32 cellular contexts compared by ENCODE assay signal in the genomic region with DNA sequence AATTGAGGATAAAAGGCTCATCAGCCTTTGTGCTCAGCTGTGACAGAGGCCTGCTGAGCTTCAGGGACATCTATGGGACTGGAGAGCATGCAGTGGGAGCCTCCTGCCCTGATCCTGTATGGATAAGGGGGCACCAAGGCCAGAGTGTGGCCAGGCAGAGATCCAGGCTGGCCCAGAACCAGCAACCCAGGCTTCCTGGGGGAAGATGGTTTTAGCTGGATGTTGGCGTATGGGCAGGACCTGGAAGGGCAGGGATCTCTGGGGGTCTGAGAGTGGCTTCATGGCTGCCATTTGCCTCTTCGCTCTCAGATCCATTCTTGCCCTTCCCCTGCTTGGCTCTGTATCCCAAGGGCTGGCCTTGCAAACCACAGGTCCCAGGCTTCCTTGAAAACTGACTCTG.
"Had no signal": no experiment of that assay in that cellular context is flagged by ENCODE, and none has a peak within 500 bp of the region (broad histone marks: within the 10 kb centered on the region; RNA-seq: fewer than 3 reads in every experiment).

No MANE protein-coding gene starts in this region.

- FAIRE-seq: astrocyte, bronchial epithelial cell, TTC549 had no signal

- H3K27me3 ChIP-seq: adrenal gland, body of pancreas, Peyer's patch, SJSA1 had no signal

- H3K9ac ChIP-seq: SK-N-SH had no signal

- H3K4me3 ChIP-seq: adrenal gland, body of pancreas, Peyer's patch, SJSA1 had no signal

- DNase-seq: activated CD4-positive, alpha-beta T cell treated with anti-CD3 and anti-CD28 coated beads for 36 hours; activated CD4-positive, alpha-beta T cell treated with anti-CD3 and anti-CD28 coated beads, Interleukin-2, amount 10 ng/mL, durations not matched to agents 7 days and 5 days; activated CD4-positive, alpha-beta T cell treated with anti-CD3 and anti-CD28 coated beads, Interleukin-2, amount 50 U/mL, for 48 hours; activated CD8-positive, alpha-beta T cell treated with anti-CD3 and anti-CD28 coated beads, Interleukin-2, amount 10 ng/mL, durations not matched to agents 7 days and 5 days; activated gamma-delta T cell treated with Interleukin-2 at 50 U/mL for 16 hours; activated naive CD4-positive, alpha-beta T cell treated with anti-CD3 and anti-CD28 coated beads for 36 hours; activated T-cell treated with anti-CD3 and anti-CD28 coated beads, Interleukin-2, amount 50 U/mL, for 24 hours; adrenal gland; body of pancreas; caudate nucleus; NCI-H1105; NCI-H1417 treated with DMSO at 0.1 percent for 48 hours; NCI-H187 treated with DMSO at 0.1 percent for 48 hours; NCI-H345; NCI-H524 treated with DMSO at 0.1 percent for 48 hours; NCI-H748 treated with DMSO at 0.1 percent for 48 hours; NK-92 treated with Interleukin-12 subunit alpha and Interleukin-12 subunit beta, amount 100 ng/mL, for 24 hours; PC-3; RPMI8226; SHP77 treated with DMSO at 0.1 percent for 48 hours; SK-N-SH had no signal

- H3K4me1 Mint-ChIP-seq: activated CD4-positive, alpha-beta T cell treated with anti-CD3 and anti-CD28 coated beads for 36 hours; activated CD4-positive, alpha-beta T cell treated with anti-CD3 and anti-CD28 coated beads, Interleukin-2, amount 10 ng/mL, durations not matched to agents 7 days and 5 days had no signal

- H3K27me3 Mint-ChIP-seq: activated CD4-positive, alpha-beta T cell treated with anti-CD3 and anti-CD28 coated beads for 36 hours had no signal

- H3K36me3 ChIP-seq: adrenal gland, Peyer's patch, SJSA1 had no signal

- H3K27ac ChIP-seq: adrenal gland, body of pancreas, Peyer's patch, SJSA1 had no signal

- H3K9me3 ChIP-seq: adrenal gland, body of pancreas, SK-N-SH had no signal

- H3K4me1 ChIP-seq: body of pancreas, Peyer's patch had no signal

- H3K36me3 Mint-ChIP-seq: activated naive CD4-positive, alpha-beta T cell treated with anti-CD3 and anti-CD28 coated beads, Interleukin-2, amount 50 U/mL, for 72 hours; WTC11 had no signal

- H3K9me3 Mint-ChIP-seq: activated CD4-positive, alpha-beta T cell treated with anti-CD3 and anti-CD28 coated beads, Interleukin-2, amount 10 ng/mL, durations not matched to agents 7 days and 5 days; activated naive CD4-positive, alpha-beta T cell treated with anti-CD3 and anti-CD28 coated beads for 36 hours; activated naive CD4-positive, alpha-beta T cell treated with anti-CD3 and anti-CD28 coated beads, Interleukin-2, amount 50 U/mL, for 72 hours; activated T-cell treated with anti-CD3 and anti-CD28 coated beads, Interleukin-2, amount 50 U/mL, for 24 hours; activated T-helper 2 cell treated with anti-CD3 and anti-CD28 coated beads, Interferon-gamma antibody, Interleukin-2, Interleukin-4, amounts not matched to agents 10 μg/mL and 5 μg/mL and 100 μg/mL, durations not matched to agents 14 hours and 24 hours and 36 hours; T-helper 1 cell treated with Interleukin-12 subunit alpha and Interleukin-12 subunit beta and Interleukin-4 antibody, amounts not matched to agents 30 μg/mL and 1 μg/mL, for 36 hours; T-helper 2 cell treated with Interferon-gamma antibody and Interleukin-4, amounts not matched to agents 5 μg/mL and 100 μg/mL, for 36 hours; WTC11 had no signal

- H3K4me3 Mint-ChIP-seq: activated CD4-positive, alpha-beta T cell treated with anti-CD3 and anti-CD28 coated beads for 36 hours; activated CD4-positive, alpha-beta T cell treated with anti-CD3 and anti-CD28 coated beads, Interleukin-2, amount 10 ng/mL, durations not matched to agents 7 days and 5 days; activated CD8-positive, alpha-beta T cell treated with anti-CD3 and anti-CD28 coated beads, Interleukin-2, amount 10 ng/mL, durations not matched to agents 7 days and 5 days; activated naive CD4-positive, alpha-beta T cell treated with anti-CD3 and anti-CD28 coated beads for 36 hours; activated T-cell treated with anti-CD3 and anti-CD28 coated beads, Interleukin-2, amount 50 U/mL, for 24 hours; T-helper 1 cell treated with Interleukin-12 subunit alpha and Interleukin-12 subunit beta and Interleukin-4 antibody, amounts not matched to agents 30 μg/mL and 1 μg/mL, for 36 hours; T-helper 2 cell treated with Interferon-gamma antibody and Interleukin-4, amounts not matched to agents 5 μg/mL and 100 μg/mL, for 36 hours; WTC11 had no signal

- ATAC-seq: activated CD4-positive, alpha-beta T cell treated with anti-CD3 and anti-CD28 coated beads for 36 hours; activated CD4-positive, CD25-positive, alpha-beta regulatory T cell treated with anti-CD3 and anti-CD28 coated beads, Interleukin-2, amount 50 U/mL, for 24 hours; activated CD8-positive, alpha-beta T cell treated with anti-CD3 and anti-CD28 coated beads, Interleukin-2, amount 10 ng/mL, durations not matched to agents 7 days and 5 days; activated naive CD4-positive, alpha-beta T cell treated with anti-CD3 and anti-CD28 coated beads, Interleukin-2, amount 50 U/mL, for 72 hours; body of pancreas; PC-3; WTC11 had no signal

- H3K4me2 ChIP-seq: SK-N-SH had no signal

- H3K27ac Mint-ChIP-seq: activated CD4-positive, alpha-beta T cell treated with anti-CD3 and anti-CD28 coated beads for 36 hours; activated CD4-positive, alpha-beta T cell treated with anti-CD3 and anti-CD28 coated beads, Interleukin-2, amount 10 ng/mL, durations not matched to agents 7 days and 5 days; activated CD8-positive, alpha-beta T cell treated with anti-CD3 and anti-CD28 coated beads, Interleukin-2, amount 10 ng/mL, durations not matched to agents 7 days and 5 days; activated naive CD4-positive, alpha-beta T cell treated with anti-CD3 and anti-CD28 coated beads for 36 hours; activated T-cell treated with anti-CD3 and anti-CD28 coated beads, Interleukin-2, amount 50 U/mL, for 24 hours; activated T-helper 2 cell treated with anti-CD3 and anti-CD28 coated beads, Interferon-gamma antibody, Interleukin-2, Interleukin-4, amounts not matched to agents 10 μg/mL and 5 μg/mL and 100 μg/mL, durations not matched to agents 14 hours and 24 hours and 36 hours; T-helper 1 cell treated with Interleukin-12 subunit alpha and Interleukin-12 subunit beta and Interleukin-4 antibody, amounts not matched to agents 30 μg/mL and 1 μg/mL, for 36 hours; T-helper 2 cell treated with Interferon-gamma antibody and Interleukin-4, amounts not matched to agents 5 μg/mL and 100 μg/mL, for 36 hours; WTC11 had no signal
